21 cellular contexts compared by ENCODE assay signal in the genomic region with DNA sequence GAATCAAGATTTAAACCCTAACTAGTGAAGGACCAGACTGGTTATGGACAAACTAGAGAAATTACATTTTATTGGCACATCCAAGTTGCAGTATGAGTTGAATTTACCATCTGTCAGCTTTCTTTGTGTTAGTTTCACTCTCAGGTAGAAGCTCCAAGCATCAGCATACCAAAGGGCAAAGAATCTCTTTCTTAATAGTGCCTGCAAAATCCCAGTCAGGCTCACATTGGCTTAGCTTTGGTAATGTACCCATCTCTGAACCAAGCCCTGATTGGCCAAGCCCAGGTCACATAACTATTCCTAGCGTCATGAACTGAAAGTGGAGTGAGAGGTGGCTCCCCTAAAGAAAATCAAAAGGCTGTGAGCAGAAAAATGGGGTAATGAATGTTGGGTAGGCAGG.
A peak's percentile ranks its signal among the peaks of the same experiment; 100 is the strongest.
DNase-seq lines count a peak whose midpoint lies in the region; ATAC-seq and TF ChIP-seq lines count a peak whose summit lies in the region.
"Had no signal": no experiment of that assay in that cellular context is flagged by ENCODE, and none has a peak within 500 bp of the region (broad histone marks: within the 10 kb centered on the region; RNA-seq: fewer than 3 reads in every experiment).

No MANE protein-coding gene starts in this region.

- 88 to 97% methylated on average over 1 of the region's 1 CpG for WGBS in thyroid gland, 2 donors

- peak overlapping the region; percentile 21 for H3K4me3 ChIP-seq in CD4-positive, CD25-positive, alpha-beta regulatory T cell (ENCODE audit: low read depth, low read length)
- H3K4me3 ChIP-seq in MM.1S (ENCODE audit: low read length) (peak overlapping the region; percentile 46), thyroid gland (replicated peaks in 1 of 3) (no peak overlapping the region)
- H3K4me3 ChIP-seq: BLaER1 treated with 17β-estradiol and CSF1 and Interleukin-3, amounts not matched to agents 10 nM and 100 nM; HAP-1; lung; pancreas; SK-N-MC; skin epidermis; transverse colon had no signal

- H3K27me3 ChIP-seq in CD4-positive, CD25-positive, alpha-beta regulatory T cell (ENCODE audit: control insufficient read depth, insufficient read depth, low read length) = no peaks in the 10 kb centered on the region
- H3K27me3 ChIP-seq in MM.1S (replicated peaks; ENCODE audit: insufficient read depth, low read length) = no peaks in the 10 kb centered on the region
- H3K27me3 ChIP-seq in thyroid gland = no peaks in the 10 kb centered on the region
- H3K27me3 ChIP-seq: BLaER1 treated with 17β-estradiol and CSF1 and Interleukin-3, amounts not matched to agents 10 nM and 100 nM; pancreas; transverse colon had no signal

- peaks cover 15% of the 10 kb centered on the region for H3K4me1 ChIP-seq in CD4-positive, CD25-positive, alpha-beta regulatory T cell (ENCODE audit: control insufficient read depth, insufficient read depth, low read length, poor library complexity, severe bottlenecking)
- peaks cover 48% of the 10 kb centered on the region for H3K4me1 ChIP-seq in MM.1S (ENCODE audit: low read length)
- peaks cover 32 to 33% of the 10 kb centered on the region in 2 donors for H3K4me1 ChIP-seq in thyroid gland

- H3K27me3 Mint-ChIP-seq in CD4-positive, CD25-positive, alpha-beta regulatory T cell = peaks cover 8% of the 10 kb centered on the region

- intact Hi-C loops in thyroid gland (cut with DNase I) = loop anchor here (5.0 kb wide), 1 partner anchor 39 kb away; no protein-coding TSS in a partner anchor

- H3K27ac Mint-ChIP-seq in CD4-positive, CD25-positive, alpha-beta regulatory T cell = peak overlapping the region in 1 of 3 donors; percentile 42
- H3K27ac Mint-ChIP-seq: stimulated activated effector memory CD8-positive, alpha-beta T cell treated with anti-CD3 and anti-CD28 coated beads, Interleukin-12 subunit alpha, Interleukin-12 subunit beta, amount 100 ng/mL, for 72 hours had no signal

- no peaks in the 10 kb centered on the region for H3K9me3 ChIP-seq in CD4-positive, CD25-positive, alpha-beta regulatory T cell (ENCODE audit: control insufficient read depth in 2 of 2, low read length in 2 of 2)
- H3K9me3 ChIP-seq in MM.1S (replicated peaks; ENCODE audit: insufficient read depth, low read length) = no peaks in the 10 kb centered on the region
- no peaks in the 10 kb centered on the region for H3K9me3 ChIP-seq in thyroid gland
- H3K9me3 ChIP-seq: BLaER1 treated with 17β-estradiol and CSF1 and Interleukin-3, amounts not matched to agents 10 nM and 100 nM; HAP-1; pancreas; transverse colon had no signal

- peak overlapping the region; percentile 64 for H3K9ac ChIP-seq in MM.1S (ENCODE audit: low read length)
- H3K9ac ChIP-seq: BLaER1 treated with 17β-estradiol and CSF1 and Interleukin-3, amounts not matched to agents 10 nM and 100 nM had no signal

- ATAC-seq in CD4-positive, CD25-positive, alpha-beta regulatory T cell (ENCODE audit: low read depth in 2 of 2) = no peak
- ATAC-seq in GM21360 (IDR thresholded peaks at IDR 0.05; ENCODE audit: unreplicated experiment) = peak; percentile 21
- ATAC-seq: pancreas; PC-3; stimulated activated effector memory CD8-positive, alpha-beta T cell treated with anti-CD3 and anti-CD28 coated beads, Interleukin-12 subunit alpha, Interleukin-12 subunit beta, amount 100 ng/mL, for 72 hours had no signal

- peaks cover 49% of the 10 kb centered on the region for H3F3A ChIP-seq in MM.1S (ENCODE audit: insufficient read depth, low read length)

- peak overlapping the region in 1 of 4 donors; percentile 28 for H3K4me3 Mint-ChIP-seq in CD4-positive, CD25-positive, alpha-beta regulatory T cell
- H3K4me3 Mint-ChIP-seq: stimulated activated effector memory CD8-positive, alpha-beta T cell treated with anti-CD3 and anti-CD28 coated beads, Interleukin-12 subunit alpha, Interleukin-12 subunit beta, amount 100 ng/mL, for 72 hours had no signal

- peak overlapping the region; percentile 74 for H3K4me2 ChIP-seq in MM.1S (ENCODE audit: low read depth, low read length)
- H3K4me2 ChIP-seq: BLaER1 treated with 17β-estradiol and CSF1 and Interleukin-3, amounts not matched to agents 10 nM and 100 nM had no signal

- H3K9me3 Mint-ChIP-seq in CD4-positive, CD25-positive, alpha-beta regulatory T cell = peaks cover 0 to 2% (median 0%) of the 10 kb centered on the region in 7 donors

- H3K9me2 ChIP-seq in MM.1S (replicated peaks; ENCODE audit: insufficient read depth, low read length) = no peaks in the 10 kb centered on the region

- H3K27ac ChIP-seq in CD4-positive, CD25-positive, alpha-beta regulatory T cell (ENCODE audit: insufficient read depth, low read length, poor library complexity, severe bottlenecking) = no peak overlapping the region
- H3K27ac ChIP-seq in MM.1S (ENCODE audit: low read length) (peak overlapping the region; percentile 77), thyroid gland (no peak overlapping the region)
- H3K27ac ChIP-seq: BLaER1 treated with 17β-estradiol and CSF1 and Interleukin-3, amounts not matched to agents 10 nM and 100 nM; pancreas; SK-N-MC; transverse colon had no signal

- H2AFZ ChIP-seq in MM.1S (ENCODE audit: low read length) = 0 out of 2 replicates have a peak overlapping the region, but pooled peaks have one; percentile 4

- H3K36me3 Mint-ChIP-seq in CD4-positive, CD25-positive, alpha-beta regulatory T cell = no peaks in the 10 kb centered on the region

- H3K79me2 ChIP-seq in MM.1S (ENCODE audit: low read length) = no peaks in the 10 kb centered on the region

- no peaks in the 10 kb centered on the region for H4K20me1 ChIP-seq in MM.1S (ENCODE audit: insufficient read depth, low read length)
- H4K20me1 ChIP-seq: BLaER1 treated with 17β-estradiol and CSF1 and Interleukin-3, amounts not matched to agents 10 nM and 100 nM had no signal

- no peaks in the 10 kb centered on the region for H3K36me3 ChIP-seq in CD4-positive, CD25-positive, alpha-beta regulatory T cell (ENCODE audit: control insufficient read depth, insufficient read depth, low read length)
- H3K36me3 ChIP-seq in MM.1S (replicated peaks; ENCODE audit: insufficient read depth, low read length) = no peaks in the 10 kb centered on the region
- no peaks in the 10 kb centered on the region for H3K36me3 ChIP-seq in thyroid gland
- H3K36me3 ChIP-seq: BLaER1 treated with 17β-estradiol and CSF1 and Interleukin-3, amounts not matched to agents 10 nM and 100 nM; HAP-1; pancreas; transverse colon had no signal

- peaks cover 13 to 41% (median 27%) of the 10 kb centered on the region in 4 donors for H3K4me1 Mint-ChIP-seq in CD4-positive, CD25-positive, alpha-beta regulatory T cell

- no peak for TF ChIP-seq CTCF in MM.1S (IDR thresholded peaks at IDR 0.05; ENCODE audit: low read length)
- TF ChIP-seq CTCF in thyroid gland (IDR thresholded peaks at IDR 0.05) = no peak

- no peak for TF ChIP-seq POLR2A in thyroid gland (IDR thresholded peaks at IDR 0.05)

- DNase-seq in activated CD4-positive, alpha-beta T cell treated with anti-CD3 and anti-CD28 coated beads for 48 hours = peak; percentile 44
- DNase-seq in activated CD4-positive, alpha-beta T cell treated with anti-CD3 and anti-CD28 coated beads for 1 hour = no peak
- peak in 1 of 3 donors; percentile 36 for DNase-seq in CD4-positive, CD25-positive, alpha-beta regulatory T cell
- peak; percentile 98 for DNase-seq in MM.1S
- no peak for DNase-seq in NCI-H1092 treated with DMSO at 0.1 percent for 48 hours (lab: John Stamatoyannopoulos, UW)
- DNase-seq in cerebellar cortex (ENCODE audit: low spot score) = no peak
- DNase-seq in thyroid gland = no peak
- DNase-seq: anterior cingulate cortex, DMS153, NCI-H2081 treated with DMSO at 0.1 percent for 48 hours, NCI-H510A treated with DMSO at 0.1 percent for 48 hours, pancreas, PC-3, transverse colon had no signal

Comparison
In these comparisons a context has a peak if more than half of its experiments do, and no peak if none do; other contexts are left out.
1. DNase-seq: peak in activated CD4-positive, alpha-beta T cell treated with anti-CD3 and anti-CD28 coated beads for 48 hours (single experiment) and MM.1S (single experiment); none in activated CD4-positive, alpha-beta T cell treated with anti-CD3 and anti-CD28 coated beads for 1 hour (single experiment), NCI-H1092 treated with DMSO at 0.1 percent for 48 hours (single experiment), cerebellar cortex (single experiment) and thyroid gland (0 of 2).
2. H3K4me3 ChIP-seq: peak in CD4-positive, CD25-positive, alpha-beta regulatory T cell (single experiment) and MM.1S (single experiment); none in thyroid gland (0 of 3).